In genomic region chr5:180007582-180007981, GRCh38 we compare ENCODE assay signal across 14 cellular contexts.
DNase-seq lines count a peak whose midpoint lies in the region; ATAC-seq, FAIRE-seq and TF ChIP-seq lines count a peak whose summit lies in the region.
"Had no signal": no experiment of that assay in that cellular context is flagged by ENCODE, and none has a peak within 500 bp of the region (broad histone marks: within the 10 kb centered on the region; RNA-seq: fewer than 3 reads in every experiment).

No MANE protein-coding gene starts in this region.

- peaks cover 10% of the 10 kb centered on the region for H3K36me3 Mint-ChIP-seq in WTC11

- no peak overlapping the region for H3K23ac ChIP-seq in mesenchymal stem cell (ENCODE audit: low read length in 2 of 2)

- H3K27me3 ChIP-seq in DND-41 (ENCODE audit: insufficient read depth, low read length, poor library complexity) (peaks cover 3% of the 10 kb centered on the region), MG63 (no peaks in the 10 kb centered on the region), mesenchymal stem cell (ENCODE audit: control insufficient read depth in 1 of 2, insufficient read depth in 1 of 2, low read length in 2 of 2) (no peaks in the 10 kb centered on the region)
- H3K27me3 ChIP-seq: colonic mucosa had no signal

- H3K9ac ChIP-seq in DND-41 (ENCODE audit: low read depth, low read length) (no peak overlapping the region), mesenchymal stem cell (ENCODE audit: low read length) (no peak overlapping the region)

- no peak overlapping the region for H3K4me3 ChIP-seq in DND-41 (ENCODE audit: low read depth in 1 of 2, low read length in 2 of 2)
- no peak overlapping the region for H3K4me3 ChIP-seq in MG63
- H3K4me3 ChIP-seq in mesenchymal stem cell (ENCODE audit: insufficient read depth in 1 of 2, low read depth in 1 of 2, low read length in 2 of 2): no peak overlapping the region
- H3K4me3 ChIP-seq: colonic mucosa, skin epidermis had no signal

- POLR2A ChIA-PET in WTC11 (lab: Charles Lee): interaction anchor here (0.6 to 0.7 kb wide), 2 partner anchors 329 to 684 kb away, joined by 3 read pairs; no protein-coding TSS in a partner anchor

- CTCF ChIA-PET in WTC11 (lab: Charles Lee): interaction anchor here (0.8 to 1.7 kb wide), 3 partner anchors 14 to 149 kb away, joined by 4 to 9 read pairs (median 6); no protein-coding TSS in a partner anchor

- H2AFZ ChIP-seq in DND-41 (ENCODE audit: low read depth, low read length): no peak overlapping the region
- no peak overlapping the region for H2AFZ ChIP-seq in mesenchymal stem cell (ENCODE audit: low read depth, low read length)

- H3K79me1 ChIP-seq in mesenchymal stem cell (replicated peaks; ENCODE audit: low read length, poor library complexity, severe bottlenecking): peaks cover 11% of the 10 kb centered on the region

- 42% methylated on average over 7 of the region's 8 CpGs for WGBS in mesenchymal stem cell

- peaks cover 26% of the 10 kb centered on the region for H3K4me1 ChIP-seq in DND-41 (ENCODE audit: insufficient read depth, low read length)
- peaks cover 6% of the 10 kb centered on the region for H3K4me1 ChIP-seq in mesenchymal stem cell (ENCODE audit: control insufficient read depth, insufficient read depth, low read depth, low read length)
- H3K4me1 ChIP-seq: colonic mucosa had no signal

- no peak overlapping the region for H3K4me3 Mint-ChIP-seq in WTC11
- H3K4me3 Mint-ChIP-seq: activated B cell treated with CpG ODN at 0.5 μM for 24 hours, mesothelial cell of epicardium had no signal

- H2BK5ac ChIP-seq in mesenchymal stem cell (ENCODE audit: low read depth, low read length, poor library complexity, severe bottlenecking): no peak overlapping the region

- peak; percentile 71 for DNase-seq in DND-41
- peak; percentile 2 for DNase-seq in NCI-H1417 treated with DMSO at 0.1 percent for 48 hours (lab: John Stamatoyannopoulos, UW)
- peak; percentile 18 for DNase-seq in WTC11 (ENCODE audit: low spot score)
- DNase-seq in MG63: no peak
- DNase-seq in mesenchymal stem cell: no peak
- DNase-seq in activated CD4-positive, alpha-beta T cell treated with anti-CD3 and anti-CD28 coated beads, Interleukin-2, amount 50 U/mL, for 4 hours: no peak
- DNase-seq in activated naive CD4-positive, alpha-beta T cell treated with anti-CD3 and anti-CD28 coated beads, Interleukin-2, amount 50 U/mL, for 16 hours: no peak
- DNase-seq: activated B cell treated with CpG ODN at 0.5 μM for 24 hours, colonic mucosa had no signal

- H3K27me3 Mint-ChIP-seq in WTC11 (ENCODE audit: low read depth): no peaks in the 10 kb centered on the region
- H3K27me3 Mint-ChIP-seq: activated B cell treated with CpG ODN at 0.5 μM for 24 hours had no signal

- H3K4ac ChIP-seq in mesenchymal stem cell (ENCODE audit: low read depth in 1 of 2, low read length in 2 of 2): no peak overlapping the region

- no peak overlapping the region for H4K8ac ChIP-seq in mesenchymal stem cell (ENCODE audit: low read length)

- TF ChIP-seq CTCF in DND-41 (IDR thresholded peaks at IDR 0.05; ENCODE audit: borderline replicate concordance, extremely low read depth, low read length, poor library complexity, severe bottlenecking) (no peak), WTC11 (IDR thresholded peaks at IDR 0.05) (no peak)

- no peaks in the 10 kb centered on the region for H3K79me2 ChIP-seq in DND-41 (ENCODE audit: insufficient read depth, low read length)

- H2AK5ac ChIP-seq in mesenchymal stem cell (ENCODE audit: low read length, severe bottlenecking): no peak overlapping the region

- no peaks in the 10 kb centered on the region; the same call in 1 of the 2 replicates for H3K36me3 ChIP-seq in DND-41 (ENCODE audit: insufficient read depth, low read length)
- peaks cover 5% of the 10 kb centered on the region; the same call in 1 of the 2 replicates for H3K36me3 ChIP-seq in MG63
- peaks cover 0 to 23% of the 10 kb centered on the region in 2 experiments for H3K36me3 ChIP-seq in mesenchymal stem cell (ENCODE audit: control insufficient read depth in 1 of 2, insufficient read depth in 2 of 2, low read depth in 1 of 2, low read length in 2 of 2)
- H3K36me3 ChIP-seq: colonic mucosa had no signal

- no peak overlapping the region for H3K14ac ChIP-seq in mesenchymal stem cell (ENCODE audit: low read length in 2 of 2)

- no peaks in the 10 kb centered on the region for H3K9me3 Mint-ChIP-seq in WTC11
- H3K9me3 Mint-ChIP-seq: activated B cell treated with CpG ODN at 0.5 μM for 24 hours; activated T-helper 2 cell treated with anti-CD3 and anti-CD28 coated beads, Interferon-gamma antibody, Interleukin-2, Interleukin-4, amounts not matched to agents 10 μg/mL and 5 μg/mL and 100 μg/mL, durations not matched to agents 14 hours and 24 hours and 36 hours; mesothelial cell of epicardium had no signal

- H3K9me3 ChIP-seq in DND-41 (ENCODE audit: insufficient read depth, low read length, severe bottlenecking) (no peaks in the 10 kb centered on the region), MG63 (no peaks in the 10 kb centered on the region), mesenchymal stem cell (ENCODE audit: control insufficient read depth, low read length) (no peaks in the 10 kb centered on the region)
- H3K9me3 ChIP-seq: colonic mucosa had no signal

- H3K27ac ChIP-seq in DND-41 (ENCODE audit: low read length) (no peak overlapping the region), mesenchymal stem cell (ENCODE audit: low read length, poor library complexity, severe bottlenecking) (no peak overlapping the region)
- H3K27ac ChIP-seq: colonic mucosa, skin epidermis had no signal

- no peaks in the 10 kb centered on the region for H4K20me1 ChIP-seq in DND-41 (ENCODE audit: insufficient read depth, low read length)

- H2BK120ac ChIP-seq in mesenchymal stem cell (ENCODE audit: low read depth, low read length): no peak overlapping the region

- H2BK12ac ChIP-seq in mesenchymal stem cell (ENCODE audit: low read length in 2 of 2): no peak overlapping the region

- peaks cover 17% of the 10 kb centered on the region for H3K4me1 Mint-ChIP-seq in WTC11
- H3K4me1 Mint-ChIP-seq: activated B cell treated with CpG ODN at 0.5 μM for 24 hours had no signal

- H2BK15ac ChIP-seq in mesenchymal stem cell (ENCODE audit: low read depth, poor library complexity, severe bottlenecking): no peak overlapping the region

- FAIRE-seq in islet of Langerhans (lab: Jason Lieb, UNC): peak; percentile 87
- FAIRE-seq: GM12891 had no signal

- H3K27ac Mint-ChIP-seq in WTC11: peak overlapping the region; percentile 80
- H3K27ac Mint-ChIP-seq: activated B cell treated with CpG ODN at 0.5 μM for 24 hours had no signal

- ATAC-seq in DND-41 (ENCODE audit: insufficient read depth, low read depth) (peak; percentile 87), WTC11 (peak; percentile 78)

- H3K4me2 ChIP-seq in DND-41 (ENCODE audit: insufficient read depth, low read length) (no peak overlapping the region), mesenchymal stem cell (ENCODE audit: low read length, poor library complexity, severe bottlenecking) (no peak overlapping the region)

- no peak overlapping the region for H4K91ac ChIP-seq in mesenchymal stem cell (ENCODE audit: low read length)

- H3K18ac ChIP-seq in mesenchymal stem cell (ENCODE audit: low read depth in 1 of 2, low read length in 2 of 2): peak overlapping the region in 1 of 2 experiments; percentile 3

TF ChIP-seq in WTC11, 78 proteins besides CTCF, POLR2A, EP300 and RAD21:
- TF ChIP-seq ZNF671 (CRISPR knock-in tag; IDR thresholded peaks at IDR 0.05): no peak
- TF ChIP-seq HMGA2 (CRISPR knock-in tag; IDR thresholded peaks at IDR 0.05): no peak
- no peak for TF ChIP-seq JAZF1 (CRISPR knock-in tag; IDR thresholded peaks at IDR 0.05)
- no peak for TF ChIP-seq ATF1 (CRISPR knock-in tag; IDR thresholded peaks at IDR 0.05)
- TF ChIP-seq ATF2 (CRISPR knock-in tag; IDR thresholded peaks at IDR 0.05; ENCODE audit: borderline replicate concordance, low read depth): no peak
- no peak for TF ChIP-seq ATF3 (CRISPR knock-in tag; conservative IDR thresholded peaks at IDR 0.05)
- no peak for TF ChIP-seq TEAD4 (CRISPR knock-in tag; IDR thresholded peaks at IDR 0.05)
TF ChIP-seq in WTC11: peak in this region for 0.

Comparison
In these comparisons a context has a peak if more than half of its experiments do, and no peak if none do; other contexts are left out.
1. DNase-seq: peak in DND-41 (single experiment), NCI-H1417 treated with DMSO at 0.1 percent for 48 hours (single experiment) and WTC11 (single experiment); none in MG63 (single experiment), mesenchymal stem cell (single experiment), activated CD4-positive, alpha-beta T cell treated with anti-CD3 and anti-CD28 coated beads, Interleukin-2, amount 50 U/mL, for 4 hours (0 of 2) and activated naive CD4-positive, alpha-beta T cell treated with anti-CD3 and anti-CD28 coated beads, Interleukin-2, amount 50 U/mL, for 16 hours (single experiment).